8 cellular contexts compared by ENCODE assay signal in the genomic region with DNA sequence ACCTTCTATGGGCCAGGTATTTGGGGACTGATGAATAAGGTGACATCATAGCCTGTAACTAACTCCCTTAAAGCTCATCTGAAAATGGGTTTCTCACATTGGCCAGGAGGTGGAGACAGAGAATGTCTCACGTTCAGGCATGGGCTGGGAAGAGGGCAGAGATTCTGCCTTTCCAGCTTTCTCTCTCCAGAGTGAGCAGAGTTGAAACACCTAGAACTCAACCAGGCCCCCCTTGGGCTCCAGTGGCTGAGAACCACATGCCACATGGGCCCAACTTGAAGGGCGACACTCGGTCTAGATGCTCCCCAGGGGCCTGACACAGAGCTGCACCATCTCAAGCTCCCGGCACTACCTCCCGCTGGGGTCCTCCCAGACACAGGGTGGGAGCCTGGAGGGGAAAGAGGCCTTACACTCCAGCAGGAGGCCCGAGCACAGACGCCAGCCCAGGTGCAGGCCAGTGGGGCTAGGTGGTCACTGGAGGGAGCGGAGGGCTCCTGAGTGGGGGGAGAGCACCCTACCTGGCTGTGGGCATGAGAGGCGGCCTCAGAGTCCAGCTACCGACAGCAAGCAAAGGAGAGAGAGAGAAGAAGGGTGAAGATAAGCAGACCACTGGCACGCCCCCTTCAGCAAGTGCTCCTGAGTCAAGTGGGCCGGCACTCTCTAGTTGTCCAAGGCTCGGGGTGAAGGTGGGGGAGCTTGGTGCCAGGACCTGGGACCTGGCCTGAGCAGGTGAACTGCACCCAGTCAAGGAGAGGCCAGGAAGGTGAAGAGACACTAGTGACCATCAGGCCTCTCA. TPM values are rescaled to one million over a fixed set of nuclear protein-coding genes. Genes with fewer than 3 reads are reported as not detected.
DNase-seq lines count a peak whose midpoint lies in the region; ATAC-seq and TF ChIP-seq lines count a peak whose summit lies in the region.

No MANE protein-coding gene starts in this region.

- peak; percentile 59 for ATAC-seq in HG02852 (IDR thresholded peaks at IDR 0.05; ENCODE audit: unreplicated experiment)
- peak; percentile 97 for ATAC-seq in activated CD8-positive, alpha-beta T cell treated with anti-CD3 and anti-CD28 coated beads for 36 hours
- no peak for ATAC-seq in HG02840 (IDR thresholded peaks at IDR 0.05; ENCODE audit: low FRiP score, unreplicated experiment)

- no peaks in the 10 kb centered on the region for H3K27me3 Mint-ChIP-seq in activated CD8-positive, alpha-beta T cell treated with anti-CD3 and anti-CD28 coated beads for 36 hours
- no peaks in the 10 kb centered on the region for H3K27me3 Mint-ChIP-seq in osteocyte (ENCODE audit: unreplicated experiment)
- H3K27me3 Mint-ChIP-seq in activated T-helper 2 cell treated with anti-CD3 and anti-CD28 coated beads, Interferon-gamma antibody, Interleukin-2, Interleukin-4, amounts not matched to agents 10 μg/mL and 5 μg/mL and 100 μg/mL, durations not matched to agents 14 hours and 24 hours and 36 hours (ENCODE audit: low read depth), result no peaks in the 10 kb centered on the region

- no peaks in the 10 kb centered on the region for H3K36me3 Mint-ChIP-seq in activated CD8-positive, alpha-beta T cell treated with anti-CD3 and anti-CD28 coated beads for 36 hours (ENCODE audit: low read depth)
- peaks cover 2% of the 10 kb centered on the region for H3K36me3 Mint-ChIP-seq in osteocyte (ENCODE audit: unreplicated experiment)
- peaks cover 15% of the 10 kb centered on the region for H3K36me3 Mint-ChIP-seq in activated T-helper 2 cell treated with anti-CD3 and anti-CD28 coated beads, Interferon-gamma antibody, Interleukin-2, Interleukin-4, amounts not matched to agents 10 μg/mL and 5 μg/mL and 100 μg/mL, durations not matched to agents 14 hours and 24 hours and 36 hours (ENCODE audit: low read depth)

- DNase-seq in EH (ENCODE audit: low read depth), result peak; percentile 83
- DNase-seq in NCI-H460 (ENCODE audit: extremely low read depth, low read depth), result peak; percentile 75
- peak; percentile 55 for DNase-seq in activated CD8-positive, alpha-beta T cell treated with anti-CD3 and anti-CD28 coated beads for 36 hours
- peak; percentile 46 for DNase-seq in foreskin melanocyte
- DNase-seq in osteocyte (ENCODE audit: extremely low spot score, unreplicated experiment), result no peak
- DNase-seq in activated T-helper 2 cell treated with anti-CD3 and anti-CD28 coated beads, Interferon-gamma antibody, Interleukin-2, Interleukin-4, amounts not matched to agents 10 μg/mL and 5 μg/mL and 100 μg/mL, durations not matched to agents 14 hours and 24 hours and 36 hours (ENCODE audit: low spot score), result no peak

- no peaks in the 10 kb centered on the region for H3K9me3 Mint-ChIP-seq in activated CD8-positive, alpha-beta T cell treated with anti-CD3 and anti-CD28 coated beads for 36 hours
- no peaks in the 10 kb centered on the region for H3K9me3 Mint-ChIP-seq in osteocyte (ENCODE audit: unreplicated experiment)
- no peaks in the 10 kb centered on the region for H3K9me3 Mint-ChIP-seq in activated T-helper 2 cell treated with anti-CD3 and anti-CD28 coated beads, Interferon-gamma antibody, Interleukin-2, Interleukin-4, amounts not matched to agents 10 μg/mL and 5 μg/mL and 100 μg/mL, durations not matched to agents 14 hours and 24 hours and 36 hours

- peak; percentile 76 for TF ChIP-seq CTCF in activated CD8-positive, alpha-beta T cell treated with anti-CD3 and anti-CD28 coated beads for 36 hours (IDR thresholded peaks at IDR 0.05)
- TF ChIP-seq CTCF in osteocyte (IDR thresholded peaks at IDR 0.05), result peak; percentile 77

- H3K4me1 Mint-ChIP-seq in activated CD8-positive, alpha-beta T cell treated with anti-CD3 and anti-CD28 coated beads for 36 hours (ENCODE audit: low read depth), result no peaks in the 10 kb centered on the region
- H3K4me1 Mint-ChIP-seq in osteocyte (ENCODE audit: unreplicated experiment), result peaks cover 3% of the 10 kb centered on the region
- H3K4me1 Mint-ChIP-seq in activated T-helper 2 cell treated with anti-CD3 and anti-CD28 coated beads, Interferon-gamma antibody, Interleukin-2, Interleukin-4, amounts not matched to agents 10 μg/mL and 5 μg/mL and 100 μg/mL, durations not matched to agents 14 hours and 24 hours and 36 hours (ENCODE audit: low read depth), result no peaks in the 10 kb centered on the region

- POLR2A ChIA-PET in activated CD8-positive, alpha-beta T cell treated with anti-CD3 and anti-CD28 coated beads for 36 hours (lab: Charles Lee), result interaction anchor here (0.7 to 1.6 kb wide), 8 partner anchors 8 to 170 kb away, joined by 3 to 8 read pairs (median 3); partner anchors contain the start of gene NUFIP2

- intact Hi-C loops in activated CD8-positive, alpha-beta T cell treated with anti-CD3 and anti-CD28 coated beads for 36 hours (cut with micrococcal nuclease), result no loop called here
- intact Hi-C loops in activated T-helper 2 cell treated with anti-CD3 and anti-CD28 coated beads, Interferon-gamma antibody, Interleukin-2, Interleukin-4, amounts not matched to agents 10 μg/mL and 5 μg/mL and 100 μg/mL, durations not matched to agents 14 hours and 24 hours and 36 hours (cut with micrococcal nuclease), result loop anchor here (1.0 kb wide), 1 partner anchor 21 kb away; no protein-coding TSS in a partner anchor

- no peak overlapping the region for H3K27ac Mint-ChIP-seq in activated CD8-positive, alpha-beta T cell treated with anti-CD3 and anti-CD28 coated beads for 36 hours
- H3K27ac Mint-ChIP-seq in osteocyte (ENCODE audit: unreplicated experiment), result no peak overlapping the region
- H3K27ac Mint-ChIP-seq in activated T-helper 2 cell treated with anti-CD3 and anti-CD28 coated beads, Interferon-gamma antibody, Interleukin-2, Interleukin-4, amounts not matched to agents 10 μg/mL and 5 μg/mL and 100 μg/mL, durations not matched to agents 14 hours and 24 hours and 36 hours, result no peak overlapping the region

- no peak overlapping the region for H3K4me3 Mint-ChIP-seq in activated CD8-positive, alpha-beta T cell treated with anti-CD3 and anti-CD28 coated beads for 36 hours
- no peak overlapping the region for H3K4me3 Mint-ChIP-seq in osteocyte (ENCODE audit: unreplicated experiment)
- no peak overlapping the region for H3K4me3 Mint-ChIP-seq in activated T-helper 2 cell treated with anti-CD3 and anti-CD28 coated beads, Interferon-gamma antibody, Interleukin-2, Interleukin-4, amounts not matched to agents 10 μg/mL and 5 μg/mL and 100 μg/mL, durations not matched to agents 14 hours and 24 hours and 36 hours (ENCODE audit: low read depth)

- CTCF ChIA-PET in activated CD8-positive, alpha-beta T cell treated with anti-CD3 and anti-CD28 coated beads for 36 hours (lab: Charles Lee), result interaction anchor here (0.6 to 27.4 kb wide), 49 partner anchors 6 to 391 kb away, joined by 3 to 609 read pairs (median 4); partner anchors contain the start of gene MYO18A

RNA-seq across cellular contexts. Expression of gene MYO18A, which starts 55.9 kb away (rescaled TPM):
- 10.6 and 10.9 TPM in 2 replicates for total RNA-seq in NCI-H460 (2014; rRNA removed; shearing (Covaris generic))
- polyA plus RNA-seq in NCI-H460 (2014; cell fraction: nucleus; rRNA removed), result 19.8 and 24.7 TPM in 2 replicates
- 10 to 100 TPM; 27.5 to 29.4 TPM for total RNA-seq in activated CD8-positive, alpha-beta T cell treated with anti-CD3 and anti-CD28 coated beads for 36 hours
- total RNA-seq in osteocyte, result 27.8 and 28.8 TPM in 2 replicates
- total RNA-seq in activated T-helper 2 cell treated with anti-CD3 and anti-CD28 coated beads, Interferon-gamma antibody, Interleukin-2, Interleukin-4, amounts not matched to agents 10 μg/mL and 5 μg/mL and 100 μg/mL, durations not matched to agents 14 hours and 24 hours and 36 hours, result 49.5 and 50.3 TPM in 2 replicates

Comparison
In these comparisons a context has a peak if more than half of its experiments do, and no peak if none do; other contexts are left out.
1. DNase-seq: peak in EH (single experiment), NCI-H460 (single experiment), activated CD8-positive, alpha-beta T cell treated with anti-CD3 and anti-CD28 coated beads for 36 hours (single experiment) and foreskin melanocyte (single experiment); none in osteocyte (single experiment) and activated T-helper 2 cell treated with anti-CD3 and anti-CD28 coated beads, Interferon-gamma antibody, Interleukin-2, Interleukin-4, amounts not matched to agents 10 μg/mL and 5 μg/mL and 100 μg/mL, durations not matched to agents 14 hours and 24 hours and 36 hours (single experiment).